Comparison of ENCODE assay signal across 23 cellular contexts in genomic region chr12:103652808-103653207, GRCh38.
DNase-seq lines count a peak whose midpoint lies in the region; ATAC-seq and TF ChIP-seq lines count a peak whose summit lies in the region.
"Had no signal": no experiment of that assay in that cellular context is flagged by ENCODE, and none has a peak within 500 bp of the region (broad histone marks: within the 10 kb centered on the region; RNA-seq: fewer than 3 reads in every experiment).

No MANE protein-coding gene starts in this region.

- peak overlapping the region; percentile 25; the same call in 1 of the 2 replicates for H2AFZ ChIP-seq in Loucy (ENCODE audit: low read length)
- H2AFZ ChIP-seq: GM23248 had no signal

- H3K4me3 ChIP-seq in Loucy (ENCODE audit: low read length, poor library complexity, severe bottlenecking): no peak overlapping the region
- no peak overlapping the region for H3K4me3 ChIP-seq in colonic mucosa
- H3K4me3 ChIP-seq in mucosa of descending colon: no peak overlapping the region
- H3K4me3 ChIP-seq: GM23248, SJSA1 had no signal

- ATAC-seq in mucosa of descending colon: peak; percentile 91
- no peak for ATAC-seq in HG03097 (IDR thresholded peaks at IDR 0.05; ENCODE audit: low FRiP score, unreplicated experiment)
- ATAC-seq: T-cell had no signal

- H3K4me2 ChIP-seq in Loucy (ENCODE audit: low read depth, low read length, poor library complexity, severe bottlenecking): no peak overlapping the region
- H3K4me2 ChIP-seq: KMS-11 had no signal

- H3K79me2 ChIP-seq in Loucy (ENCODE audit: insufficient read depth, low read length): no peaks in the 10 kb centered on the region

- H3F3A ChIP-seq in Loucy (ENCODE audit: low read depth): no peaks in the 10 kb centered on the region

- no peaks in the 10 kb centered on the region for H3K27me3 ChIP-seq in Loucy (ENCODE audit: insufficient read depth, low read length, poor library complexity, severe bottlenecking)
- H3K27me3 ChIP-seq in colonic mucosa: no peaks in the 10 kb centered on the region
- H3K27me3 ChIP-seq: SJSA1 had no signal

- no peaks in the 10 kb centered on the region for H3K36me3 ChIP-seq in Loucy (ENCODE audit: insufficient read depth, low read length)
- H3K36me3 ChIP-seq in colonic mucosa: no peaks in the 10 kb centered on the region
- H3K36me3 ChIP-seq in mucosa of descending colon (ENCODE audit: low read depth): no peaks in the 10 kb centered on the region
- H3K36me3 ChIP-seq: SJSA1 had no signal

- no peak for TF ChIP-seq CTCF in Loucy (conservative IDR thresholded peaks at IDR 0.05; ENCODE audit: low read length)
- no peak for TF ChIP-seq CTCF in colonic mucosa (IDR thresholded peaks at IDR 0.05)
- TF ChIP-seq CTCF in mucosa of descending colon (IDR thresholded peaks at IDR 0.05): no peak

- peak overlapping the region; percentile 74 for H3K27ac ChIP-seq in colonic mucosa
- H3K27ac ChIP-seq: GM23248, KMS-11, SJSA1 had no signal

- DNase-seq in DMS153 treated with DMSO at 0.1 percent for 48 hours (lab: John Stamatoyannopoulos, UW; ENCODE audit: unreplicated experiment) (peak; percentile 44), colonic mucosa (peak; percentile 55), mucosa of descending colon (peak in 1 of 3 donors; percentile 48), DMS79 treated with DMSO at 0.1 percent for 48 hours (lab: John Stamatoyannopoulos, UW) (no peak), NCI-H2107 treated with DMSO at 0.1 percent for 48 hours (lab: John Stamatoyannopoulos, UW; ENCODE audit: unreplicated experiment) (no peak), HuH-7.5 (ENCODE audit: low spot score) (no peak)
- DNase-seq: C1 segment of cervical spinal cord; CD4-positive, alpha-beta memory T cell; COR-L47; GM23248; H9; NCI-H1092; NCI-H1417 treated with DMSO at 0.1 percent for 48 hours; NCI-H1694 treated with DMSO at 0.1 percent for 48 hours; NCI-H2081; NCI-H446; NCI-H524 treated with DMSO at 0.1 percent for 48 hours; NCI-H774; T-cell had no signal

- no peaks in the 10 kb centered on the region for H3K9me2 ChIP-seq in Loucy (replicated peaks; ENCODE audit: low read depth, low read length)

- no peaks in the 10 kb centered on the region for H4K20me1 ChIP-seq in Loucy (ENCODE audit: insufficient read depth, low read length, poor library complexity, severe bottlenecking)

- H3K4me1 ChIP-seq in Loucy (ENCODE audit: insufficient read depth, low read length, poor library complexity, severe bottlenecking) (peaks cover 5% of the 10 kb centered on the region), colonic mucosa (no peaks in the 10 kb centered on the region), mucosa of descending colon (ENCODE audit: low read depth) (peaks cover 17% of the 10 kb centered on the region)
- H3K4me1 ChIP-seq: SJSA1 had no signal

- H3K9me3 ChIP-seq in Loucy (ENCODE audit: insufficient read depth, low read depth, low read length) (no peaks in the 10 kb centered on the region), colonic mucosa (no peaks in the 10 kb centered on the region), mucosa of descending colon (no peaks in the 10 kb centered on the region)
- H3K9me3 ChIP-seq: SJSA1 had no signal

- intact Hi-C loops in colonic mucosa (cut with DNase I) (no loop called here), mucosa of descending colon (cut with DNase I, micrococcal nuclease) (no loop called here)

- no peak overlapping the region for H3K9ac ChIP-seq in Loucy (ENCODE audit: low read depth, low read length, poor library complexity, severe bottlenecking)
- no peak overlapping the region for H3K9ac ChIP-seq in colonic mucosa (ENCODE audit: low read depth in 2 of 2, low read length in 2 of 2)
- H3K9ac ChIP-seq: GM23248, KMS-11 had no signal

Comparison
In these comparisons a context has a peak if more than half of its experiments do, and no peak if none do; other contexts are left out.
1. DNase-seq: peak in DMS153 treated with DMSO at 0.1 percent for 48 hours (single experiment) and colonic mucosa (single experiment); none in DMS79 treated with DMSO at 0.1 percent for 48 hours (single experiment), NCI-H2107 treated with DMSO at 0.1 percent for 48 hours (single experiment) and HuH-7.5 (single experiment).